In the genomic region with DNA sequence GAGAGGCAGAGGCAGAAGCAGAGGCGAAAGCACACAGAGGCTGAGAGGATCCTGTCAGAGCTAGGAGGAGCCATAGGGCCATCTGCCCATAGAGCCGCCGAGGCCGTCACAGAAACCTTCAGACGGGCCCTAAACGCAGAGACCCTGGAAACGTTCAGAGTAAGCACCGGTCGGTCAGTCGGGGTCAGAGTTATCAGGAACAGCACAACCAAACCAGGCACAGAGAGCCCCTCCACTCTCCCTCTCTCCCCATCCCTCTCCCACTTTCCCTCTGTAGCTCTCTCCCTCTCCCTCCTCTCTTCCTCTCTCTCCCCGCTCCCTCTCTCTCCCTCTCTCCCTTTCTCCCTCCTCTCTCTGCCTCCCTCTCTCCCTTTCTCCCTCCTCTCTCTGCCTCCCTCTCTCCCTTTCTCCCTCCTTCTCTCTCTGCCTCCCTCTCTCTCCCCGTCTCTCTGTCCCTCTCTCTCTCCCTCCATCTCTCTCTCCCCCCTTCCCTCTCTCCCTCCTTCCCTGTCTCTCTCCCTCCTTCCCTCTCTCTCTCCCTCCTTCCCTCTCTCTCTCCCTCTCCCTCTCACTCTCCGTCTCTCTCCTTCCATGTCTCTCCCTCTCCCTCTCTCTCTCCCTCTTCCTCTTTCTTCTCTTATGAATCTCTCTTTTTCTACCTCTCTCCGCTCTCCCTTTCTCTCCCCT, we compare ENCODE assay signal across 11 cellular contexts.
DNase-seq lines count a peak whose midpoint lies in the region; ATAC-seq and TF ChIP-seq lines count a peak whose summit lies in the region.
"Had no signal": no experiment of that assay in that cellular context is flagged by ENCODE, and none has a peak within 500 bp of the region (broad histone marks: within the 10 kb centered on the region; RNA-seq: fewer than 3 reads in every experiment).

No MANE protein-coding gene starts in this region.

- DNase-seq in GM03348 (ENCODE audit: low spot score) (peak; percentile 51), left cardiac atrium (no peak), neural crest cell (ENCODE audit: low read depth, low spot score) (no peak), NOMO-1 (lab: John Stamatoyannopoulos, UW; ENCODE audit: unreplicated experiment in 2 of 2) (no peak)
- no peak for DNase-seq in activated T-helper 1 cell treated with anti-CD3 and anti-CD28 coated beads, Interleukin-12 subunit alpha, Interleukin-12 subunit beta, Interleukin-2, Interleukin-4 antibody, amounts not matched to agents 30 ng/mL and 10 ng/mL and 1 ng/mL, durations not matched to agents 14 hours and 24 hours and 36 hours (ENCODE audit: low spot score)
- DNase-seq: activated CD8-positive, alpha-beta memory T cell treated with anti-CD3 and anti-CD28 coated beads, Interleukin-2, amount 50 U/mL, for 48 hours; C1 segment of cervical spinal cord; NCI-H187 treated with DMSO at 0.1 percent for 48 hours had no signal

- H3K4me3 Mint-ChIP-seq in neural crest cell, result no peak overlapping the region
- H3K4me3 Mint-ChIP-seq in activated T-helper 1 cell treated with anti-CD3 and anti-CD28 coated beads, Interleukin-12 subunit alpha, Interleukin-12 subunit beta, Interleukin-2, Interleukin-4 antibody, amounts not matched to agents 30 ng/mL and 10 ng/mL and 1 ng/mL, durations not matched to agents 14 hours and 24 hours and 36 hours, result no peak overlapping the region

- H3K4me1 Mint-ChIP-seq in neural crest cell, result peaks cover 19% of the 10 kb centered on the region
- H3K4me1 Mint-ChIP-seq in activated T-helper 1 cell treated with anti-CD3 and anti-CD28 coated beads, Interleukin-12 subunit alpha, Interleukin-12 subunit beta, Interleukin-2, Interleukin-4 antibody, amounts not matched to agents 30 ng/mL and 10 ng/mL and 1 ng/mL, durations not matched to agents 14 hours and 24 hours and 36 hours (ENCODE audit: low read depth), result no peaks in the 10 kb centered on the region

- H3K9me3 Mint-ChIP-seq in neural crest cell, result no peaks in the 10 kb centered on the region
- no peaks in the 10 kb centered on the region for H3K9me3 Mint-ChIP-seq in activated T-helper 1 cell treated with anti-CD3 and anti-CD28 coated beads, Interleukin-12 subunit alpha, Interleukin-12 subunit beta, Interleukin-2, Interleukin-4 antibody, amounts not matched to agents 30 ng/mL and 10 ng/mL and 1 ng/mL, durations not matched to agents 14 hours and 24 hours and 36 hours

- no peaks in the 10 kb centered on the region for H3K36me3 Mint-ChIP-seq in neural crest cell (ENCODE audit: low read depth)
- no peaks in the 10 kb centered on the region for H3K36me3 Mint-ChIP-seq in activated T-helper 1 cell treated with anti-CD3 and anti-CD28 coated beads, Interleukin-12 subunit alpha, Interleukin-12 subunit beta, Interleukin-2, Interleukin-4 antibody, amounts not matched to agents 30 ng/mL and 10 ng/mL and 1 ng/mL, durations not matched to agents 14 hours and 24 hours and 36 hours (ENCODE audit: low read depth)

- peak; percentile 61 for ATAC-seq in SK-N-SH treated with all-trans-retinoic acid at 6 μM for 48 hours
- peak; percentile 20 to 40 for ATAC-seq in left cardiac atrium
- no peak for ATAC-seq in HG03442 (IDR thresholded peaks at IDR 0.05; ENCODE audit: unreplicated experiment)
- no peak for ATAC-seq in GM18519 (IDR thresholded peaks at IDR 0.05; ENCODE audit: low FRiP score, unreplicated experiment)

- peaks cover 8% of the 10 kb centered on the region for H3K27me3 Mint-ChIP-seq in neural crest cell (ENCODE audit: low read depth)
- no peaks in the 10 kb centered on the region for H3K27me3 Mint-ChIP-seq in activated T-helper 1 cell treated with anti-CD3 and anti-CD28 coated beads, Interleukin-12 subunit alpha, Interleukin-12 subunit beta, Interleukin-2, Interleukin-4 antibody, amounts not matched to agents 30 ng/mL and 10 ng/mL and 1 ng/mL, durations not matched to agents 14 hours and 24 hours and 36 hours (ENCODE audit: insufficient read depth)

- peak overlapping the region; percentile 12 for H3K27ac Mint-ChIP-seq in neural crest cell (ENCODE audit: unreplicated experiment)
- no peak overlapping the region for H3K27ac Mint-ChIP-seq in activated T-helper 1 cell treated with anti-CD3 and anti-CD28 coated beads, Interleukin-12 subunit alpha, Interleukin-12 subunit beta, Interleukin-2, Interleukin-4 antibody, amounts not matched to agents 30 ng/mL and 10 ng/mL and 1 ng/mL, durations not matched to agents 14 hours and 24 hours and 36 hours

- no peak for TF ChIP-seq CTCF in neural crest cell (conservative IDR thresholded peaks at IDR 0.05)

- intact Hi-C loops in left cardiac atrium (cut with DNase I), result no loop called here
- intact Hi-C loops in activated T-helper 1 cell treated with anti-CD3 and anti-CD28 coated beads, Interleukin-12 subunit alpha, Interleukin-12 subunit beta, Interleukin-2, Interleukin-4 antibody, amounts not matched to agents 30 ng/mL and 10 ng/mL and 1 ng/mL, durations not matched to agents 14 hours and 24 hours and 36 hours (cut with micrococcal nuclease), result no loop called here

TF ChIP-seq in SK-N-SH treated with all-trans-retinoic acid at 6 μM for 48 hours, 23 proteins besides CTCF, POLR2A, EP300 and RAD21:
- no peak for TF ChIP-seq CSDC2 (CRISPR knock-in tag; IDR thresholded peaks at IDR 0.05)
- TF ChIP-seq ZFP3 (CRISPR knock-in tag; IDR thresholded peaks at IDR 0.05), result no peak

Comparison
In these comparisons a context has a peak if more than half of its experiments do, and no peak if none do; other contexts are left out.
1. ATAC-seq: peak in SK-N-SH treated with all-trans-retinoic acid at 6 μM for 48 hours (single experiment) and left cardiac atrium (2 of 2); none in HG03442 (single experiment) and GM18519 (single experiment).